Comparison of ENCODE assay signal across 8 cellular contexts in the genomic region with DNA sequence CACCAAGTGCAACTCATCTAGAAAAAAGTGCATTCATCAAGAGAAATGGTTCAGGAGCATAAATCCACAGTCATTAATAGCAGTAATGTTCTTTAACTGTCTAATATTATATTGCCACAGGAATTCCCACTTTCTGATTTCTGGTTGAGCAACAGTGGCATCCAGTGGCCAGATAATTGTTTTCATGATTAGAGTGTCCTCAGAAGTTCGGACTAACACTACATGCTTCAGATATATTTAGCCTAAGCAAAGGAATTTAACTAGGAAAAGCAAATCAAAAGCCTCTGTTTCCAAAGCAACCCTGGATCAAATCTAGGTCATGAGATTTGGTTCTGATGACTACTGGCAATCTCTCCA. TPM values are rescaled to one million over a fixed set of nuclear protein-coding genes. Genes with fewer than 3 reads are reported as not detected.
DNase-seq lines count a peak whose midpoint lies in the region; ATAC-seq lines count a peak whose summit lies in the region.

No MANE protein-coding gene starts in this region.

- DNase-seq in DMS 273 (lab: John Stamatoyannopoulos, UW; ENCODE audit: unreplicated experiment) (peak; percentile 74), DMS 273 treated with DMSO at 0.1 percent for 48 hours (lab: John Stamatoyannopoulos, UW) (no peak), RKO (ENCODE audit: low spot score) (peak; percentile 39), Right ventricle myocardium superior (no peak), stromal cell of bone marrow (ENCODE audit: low read depth) (peak; percentile 40), GOT3 (lab: John Stamatoyannopoulos, UW) (no peak)
- no peak for DNase-seq in activated CD8-positive, alpha-beta memory T cell treated with anti-CD3 and anti-CD28 coated beads, Interleukin-2, amount 50 U/mL, for 4 hours

- ATAC-seq in Right ventricle myocardium superior (ENCODE audit: poor library complexity) (peak; percentile 96), HG03135 (IDR thresholded peaks at IDR 0.05; ENCODE audit: unreplicated experiment) (no peak)

- intact Hi-C loops in Right ventricle myocardium superior (cut with DNase I), result loop anchor here (10.0 kb wide), 1 partner anchor 804 kb away; no protein-coding TSS in a partner anchor

RNA-seq across cellular contexts. Expression of gene ERBB4, which starts 9.8 kb away (rescaled TPM):
- total RNA-seq in Right ventricle myocardium superior, result 11.5 TPM

Comparison
In these comparisons a context has a peak if more than half of its experiments do, and no peak if none do; other contexts are left out.
1. DNase-seq: peak in DMS 273 (single experiment), RKO (single experiment) and stromal cell of bone marrow (single experiment); none in DMS 273 treated with DMSO at 0.1 percent for 48 hours (single experiment), Right ventricle myocardium superior (single experiment), activated CD8-positive, alpha-beta memory T cell treated with anti-CD3 and anti-CD28 coated beads, Interleukin-2, amount 50 U/mL, for 4 hours (single experiment) and GOT3 (single experiment).